In genomic region chr13:113296842-113297369, GRCh38 we compare ENCODE assay signal across 1 cellular context.
TF ChIP-seq lines count a peak whose summit lies in the region.

Gene LAMP1, plus strand, starts transcription at chr13:113297239. Its CDS starts 196 bp downstream, at chr13:113297435.

TF ChIP-seq in HepG2, 621 proteins besides CTCF, POLR2A, EP300 and RAD21 (continued from another document and continues in another):
- TF ChIP-seq ZNF800 (CRISPR knock-in tag; IDR thresholded peaks at IDR 0.05) (peak; percentile 53; the same call in 1 of the 2 replicates), RELA (CRISPR knock-in tag; IDR thresholded peaks at IDR 0.05) (peak; percentile 95), MTA3 (CRISPR knock-in tag; IDR thresholded peaks at IDR 0.05) (no peak), GZF1 (CRISPR knock-in tag; IDR thresholded peaks at IDR 0.05) (no peak), ATRX (CRISPR knock-in tag; IDR thresholded peaks at IDR 0.05; ENCODE audit: borderline replicate concordance) (no peak), HNRNPL (IDR thresholded peaks at IDR 0.05; ENCODE audit: low read depth, low read length) (0 out of 2 replicates have a peak, but pooled peaks have one; percentile 40), HOXA3 (CRISPR knock-in tag; IDR thresholded peaks at IDR 0.05) (peak; percentile 98), RFXAP (CRISPR knock-in tag; IDR thresholded peaks at IDR 0.05; ENCODE audit: borderline replicate concordance) (peak; percentile 93; the same call in 1 of the 2 replicates), ZNF235 (CRISPR knock-in tag; IDR thresholded peaks at IDR 0.05; ENCODE audit: borderline replicate concordance) (peak; percentile 93; the same call in 1 of the 2 replicates), ZNF552 (CRISPR knock-in tag; IDR thresholded peaks at IDR 0.05; ENCODE audit: borderline replicate concordance) (peak; percentile 98), DMTF1 (CRISPR knock-in tag; IDR thresholded peaks at IDR 0.05) (no peak), THAP9 (CRISPR knock-in tag; IDR thresholded peaks at IDR 0.05; ENCODE audit: borderline replicate concordance) (peak; percentile 82; the same call in 1 of the 2 replicates), MAFF (IDR thresholded peaks at IDR 0.05; ENCODE audit: low read depth, low read length) (no peak), ZGPAT (CRISPR knock-in tag; IDR thresholded peaks at IDR 0.05) (peak; percentile 98), FOXP4 (CRISPR knock-in tag; IDR thresholded peaks at IDR 0.05) (peak; percentile 74), NPAS2 (CRISPR knock-in tag; IDR thresholded peaks at IDR 0.05; ENCODE audit: borderline replicate concordance) (0 out of 2 replicates have a peak, but pooled peaks have one; percentile 75), MLX (CRISPR knock-in tag; IDR thresholded peaks at IDR 0.05) (peak; percentile 94), ZKSCAN5 (CRISPR knock-in tag; IDR thresholded peaks at IDR 0.05) (no peak), TOE1 (CRISPR knock-in tag; IDR thresholded peaks at IDR 0.05) (peak; percentile 95; the same call in 1 of the 2 replicates), ADNP (CRISPR knock-in tag; IDR thresholded peaks at IDR 0.05) (no peak), E2F2 (CRISPR knock-in tag; IDR thresholded peaks at IDR 0.05; ENCODE audit: borderline replicate concordance) (peak; percentile 66; the same call in 1 of the 2 replicates), CC2D1A (CRISPR knock-in tag; IDR thresholded peaks at IDR 0.05) (no peak), ZNF777 (CRISPR knock-in tag; IDR thresholded peaks at IDR 0.05) (peak; percentile 50; the same call in 1 of the 2 replicates), ZNF574 (CRISPR knock-in tag; IDR thresholded peaks at IDR 0.05) (peak; percentile 96), NBN (conservative IDR thresholded peaks at IDR 0.05) (no peak), ARID3A (IDR thresholded peaks at IDR 0.05; ENCODE audit: low read depth, low read length) (no peak), SMC3 (IDR thresholded peaks at IDR 0.05; ENCODE audit: low read length) (no peak), ZNF431 (CRISPR knock-in tag; IDR thresholded peaks at IDR 0.05; ENCODE audit: borderline replicate concordance, low read depth) (peak; percentile 56; the same call in 1 of the 2 replicates), ZNF329 (CRISPR knock-in tag; IDR thresholded peaks at IDR 0.05; ENCODE audit: low read depth) (peak; percentile 88), DNMT1 (CRISPR knock-in tag; IDR thresholded peaks at IDR 0.05) (peak; percentile 95), ARHGAP35 (CRISPR knock-in tag; IDR thresholded peaks at IDR 0.05; ENCODE audit: borderline replicate concordance) (peak; percentile 98), ZKSCAN1 (IDR thresholded peaks at IDR 0.05; ENCODE audit: low read length) (no peak), RBM22 (optimal IDR thresholded peaks at IDR 0.05; ENCODE audit: low read length) (no peak), ZNF180 (CRISPR knock-in tag; IDR thresholded peaks at IDR 0.05; ENCODE audit: borderline replicate concordance, low read depth) (no peak), KLF15 (CRISPR knock-in tag; IDR thresholded peaks at IDR 0.05; ENCODE audit: borderline replicate concordance) (peak; percentile 93; the same call in 1 of the 2 replicates), ZNF510 (CRISPR knock-in tag; IDR thresholded peaks at IDR 0.05; ENCODE audit: low read depth) (no peak), ETV5 (CRISPR knock-in tag; IDR thresholded peaks at IDR 0.05; ENCODE audit: borderline replicate concordance) (peak; percentile 78), POLR2AphosphoS5 (IDR thresholded peaks at IDR 0.05; ENCODE audit: low read depth, low read length) (peak; percentile 78)
